In the genomic region with DNA sequence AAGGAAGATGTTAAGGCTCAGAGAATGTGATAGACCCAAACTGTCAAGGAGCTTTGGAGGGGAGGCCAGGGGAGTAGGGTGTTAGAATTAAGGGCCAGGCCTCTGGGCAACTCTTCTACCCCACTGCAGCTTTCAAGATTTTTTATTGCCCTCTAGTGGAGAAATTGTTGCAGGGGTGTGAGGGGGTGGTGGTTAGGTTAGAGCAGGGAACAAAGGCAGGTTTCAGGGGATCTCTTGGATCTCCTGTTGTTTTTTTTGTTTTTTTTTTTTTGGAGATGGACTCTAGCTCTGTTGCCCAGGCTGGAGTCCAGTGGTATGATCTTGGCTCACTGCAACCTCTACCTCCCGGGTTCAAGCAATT, we compare ENCODE assay signal across 9 cellular contexts. TPM values are rescaled to one million over a fixed set of nuclear protein-coding genes. Genes with fewer than 3 reads are reported as not detected.
DNase-seq lines count a peak whose midpoint lies in the region; ATAC-seq and TF ChIP-seq lines count a peak whose summit lies in the region.
"Had no signal": no experiment of that assay in that cellular context is flagged by ENCODE, and none has a peak within 500 bp of the region (broad histone marks: within the 10 kb centered on the region; RNA-seq: fewer than 3 reads in every experiment).

No MANE protein-coding gene starts in this region.

- POLR2A ChIA-PET in WTC11 (lab: Charles Lee) = interaction anchor here (0.7 kb wide), 2 partner anchors 9 to 73 kb away, joined by 3 read pairs; no protein-coding TSS in a partner anchor

- H3K36me3 Mint-ChIP-seq in WTC11 (peaks cover 19% of the 10 kb centered on the region), mesothelial cell of epicardium (no peaks in the 10 kb centered on the region)

- DNase-seq in NCI-H1105 treated with DMSO at 0.1 percent for 48 hours (lab: John Stamatoyannopoulos, UW) (peak; percentile 0), NCI-H1105 (lab: John Stamatoyannopoulos, UW) (no peak), HT-29 (ENCODE audit: low spot score) (peak; percentile 5), WTC11 (ENCODE audit: low spot score) (no peak), mesothelial cell of epicardium (ENCODE audit: low spot score in 2 of 2, unreplicated experiment in 2 of 2) (no peak), COLO829 (ENCODE audit: low spot score) (no peak), NCI-H1092 (lab: John Stamatoyannopoulos, UW) (no peak)
- DNase-seq: cortex of kidney had no signal

- H3K27ac Mint-ChIP-seq in WTC11 = no peak overlapping the region
- no peak overlapping the region for H3K27ac Mint-ChIP-seq in mesothelial cell of epicardium

- H3K4me1 Mint-ChIP-seq in WTC11 = peaks cover 10% of the 10 kb centered on the region
- H3K4me1 Mint-ChIP-seq in mesothelial cell of epicardium = peaks cover 13% of the 10 kb centered on the region

- CTCF ChIA-PET in WTC11 (lab: Charles Lee) = interaction anchor here (0.6 to 2.1 kb wide), 19 partner anchors 10 to 769 kb away, joined by 3 to 13 read pairs (median 3); partner anchors contain the start of genes CRELD1 and LHFPL4

- TF ChIP-seq CTCF in WTC11 (IDR thresholded peaks at IDR 0.05) = 0 out of 2 replicates have a peak, but pooled peaks have one; percentile 26
- peak; percentile 16 for TF ChIP-seq CTCF in mesothelial cell of epicardium (IDR thresholded peaks at IDR 0.05; ENCODE audit: unreplicated experiment)

- H3K9me3 Mint-ChIP-seq in WTC11 (no peaks in the 10 kb centered on the region), mesothelial cell of epicardium (no peaks in the 10 kb centered on the region)

- H3K27me3 Mint-ChIP-seq in WTC11 (ENCODE audit: low read depth) = peaks cover 16% of the 10 kb centered on the region; the same call in 1 of the 2 replicates
- H3K27me3 Mint-ChIP-seq in mesothelial cell of epicardium (ENCODE audit: low read depth) = peaks cover 38% of the 10 kb centered on the region

- H3K4me3 Mint-ChIP-seq in WTC11 (no peak overlapping the region), mesothelial cell of epicardium (no peak overlapping the region)

- ATAC-seq in WTC11 (peak; percentile 58), GM21390 (IDR thresholded peaks at IDR 0.05; ENCODE audit: unreplicated experiment) (no peak)

TF ChIP-seq in WTC11, 78 proteins besides CTCF, POLR2A, EP300 and RAD21:
- TF ChIP-seq, protein P1, sequence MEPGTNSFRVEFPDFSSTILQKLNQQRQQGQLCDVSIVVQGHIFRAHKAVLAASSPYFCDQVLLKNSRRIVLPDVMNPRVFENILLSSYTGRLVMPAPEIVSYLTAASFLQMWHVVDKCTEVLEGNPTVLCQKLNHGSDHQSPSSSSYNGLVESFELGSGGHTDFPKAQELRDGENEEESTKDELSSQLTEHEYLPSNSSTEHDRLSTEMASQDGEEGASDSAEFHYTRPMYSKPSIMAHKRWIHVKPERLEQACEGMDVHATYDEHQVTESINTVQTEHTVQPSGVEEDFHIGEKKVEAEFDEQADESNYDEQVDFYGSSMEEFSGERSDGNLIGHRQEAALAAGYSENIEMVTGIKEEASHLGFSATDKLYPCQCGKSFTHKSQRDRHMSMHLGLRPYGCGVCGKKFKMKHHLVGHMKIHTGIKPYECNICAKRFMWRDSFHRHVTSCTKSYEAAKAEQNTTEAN (CRISPR knock-in tag; IDR thresholded peaks at IDR 0.05) = no peak
- TF ChIP-seq ZNF219 (CRISPR knock-in tag; IDR thresholded peaks at IDR 0.05; ENCODE audit: borderline replicate concordance) = no peak
- no peak for TF ChIP-seq MXD4 (CRISPR knock-in tag; IDR thresholded peaks at IDR 0.05; ENCODE audit: borderline replicate concordance)
- no peak for TF ChIP-seq USF1 (CRISPR knock-in tag; IDR thresholded peaks at IDR 0.05)
- TF ChIP-seq, protein P2, sequence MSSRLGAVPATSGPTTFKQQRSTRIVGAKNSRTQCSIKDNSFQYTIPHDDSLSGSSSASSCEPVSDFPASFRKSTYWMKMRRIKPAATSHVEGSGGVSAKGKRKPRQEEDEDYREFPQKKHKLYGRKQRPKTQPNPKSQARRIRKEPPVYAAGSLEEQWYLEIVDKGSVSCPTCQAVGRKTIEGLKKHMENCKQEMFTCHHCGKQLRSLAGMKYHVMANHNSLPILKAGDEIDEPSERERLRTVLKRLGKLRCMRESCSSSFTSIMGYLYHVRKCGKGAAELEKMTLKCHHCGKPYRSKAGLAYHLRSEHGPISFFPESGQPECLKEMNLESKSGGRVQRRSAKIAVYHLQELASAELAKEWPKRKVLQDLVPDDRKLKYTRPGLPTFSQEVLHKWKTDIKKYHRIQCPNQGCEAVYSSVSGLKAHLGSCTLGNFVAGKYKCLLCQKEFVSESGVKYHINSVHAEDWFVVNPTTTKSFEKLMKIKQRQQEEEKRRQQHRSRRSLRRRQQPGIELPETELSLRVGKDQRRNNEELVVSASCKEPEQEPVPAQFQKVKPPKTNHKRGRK (CRISPR knock-in tag; IDR thresholded peaks at IDR 0.05; ENCODE audit: borderline replicate concordance) = no peak
- TF ChIP-seq, protein P3, sequence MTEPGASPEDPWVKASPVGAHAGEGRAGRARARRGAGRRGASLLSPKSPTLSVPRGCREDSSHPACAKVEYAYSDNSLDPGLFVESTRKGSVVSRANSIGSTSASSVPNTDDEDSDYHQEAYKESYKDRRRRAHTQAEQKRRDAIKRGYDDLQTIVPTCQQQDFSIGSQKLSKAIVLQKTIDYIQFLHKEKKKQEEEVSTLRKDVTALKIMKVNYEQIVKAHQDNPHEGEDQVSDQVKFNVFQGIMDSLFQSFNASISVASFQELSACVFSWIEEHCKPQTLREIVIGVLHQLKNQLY (CRISPR knock-in tag; IDR thresholded peaks at IDR 0.05) = no peak
- no peak for TF ChIP-seq E2F4 (CRISPR knock-in tag; IDR thresholded peaks at IDR 0.05; ENCODE audit: borderline replicate concordance, low read depth)
- TF ChIP-seq RORB (CRISPR knock-in tag; IDR thresholded peaks at IDR 0.05) = no peak
- TF ChIP-seq SP1 (CRISPR knock-in tag; conservative IDR thresholded peaks at IDR 0.05) = no peak

RNA-seq across cellular contexts. Expression of gene SEC13, which starts 1.4 kb away (rescaled TPM):
- 152 and 162 TPM in 2 replicates for total RNA-seq in HT-29 (2014; rRNA removed; shearing (Covaris generic))
- 121 to 139 TPM (median 132 TPM) in 3 replicates for total RNA-seq in WTC11 (2021)
- total RNA-seq in mesothelial cell of epicardium = 138 to 146 TPM (median 138 TPM) in 3 replicates

RNA-seq across cellular contexts. Expression of gene GHRL, which starts 29.6 kb away (rescaled TPM):
- not detected in 2 replicates for total RNA-seq in HT-29 (2014; rRNA removed; shearing (Covaris generic))
- 0.34 to 0.35 TPM in 2 of 3 replicates, not detected in the other for total RNA-seq in WTC11 (2021)
- total RNA-seq in mesothelial cell of epicardium = 0.73 to 1.9 TPM (median 0.96 TPM) in 3 replicates

Comparison
In these comparisons a context has a peak if more than half of its experiments do, and no peak if none do; other contexts are left out.
1. DNase-seq: peak in NCI-H1105 treated with DMSO at 0.1 percent for 48 hours (single experiment) and HT-29 (single experiment); none in NCI-H1105 (single experiment), WTC11 (single experiment), mesothelial cell of epicardium (0 of 2), COLO829 (single experiment) and NCI-H1092 (single experiment).